ENCODE assay signal across 1 cellular context in genomic region chr19:28884786-28885476, GRCh38.
TF ChIP-seq lines count a peak whose summit lies in the region.

No MANE protein-coding gene starts in this region.

TF ChIP-seq in K562, 482 proteins besides CTCF, POLR2A, EP300 and RAD21:
- TF ChIP-seq NRF1 (conservative IDR thresholded peaks at IDR 0.05 in 1 of 2, IDR thresholded peaks at IDR 0.05 in 1 of 2) = 0 out of 4 replicates have a peak, but pooled peaks of 1 of the 2 experiments have one; percentile 25
- TF ChIP-seq MNT (conservative IDR thresholded peaks at IDR 0.05) = no peak
